ENCODE assay signal across 8 cellular contexts in the genomic region with DNA sequence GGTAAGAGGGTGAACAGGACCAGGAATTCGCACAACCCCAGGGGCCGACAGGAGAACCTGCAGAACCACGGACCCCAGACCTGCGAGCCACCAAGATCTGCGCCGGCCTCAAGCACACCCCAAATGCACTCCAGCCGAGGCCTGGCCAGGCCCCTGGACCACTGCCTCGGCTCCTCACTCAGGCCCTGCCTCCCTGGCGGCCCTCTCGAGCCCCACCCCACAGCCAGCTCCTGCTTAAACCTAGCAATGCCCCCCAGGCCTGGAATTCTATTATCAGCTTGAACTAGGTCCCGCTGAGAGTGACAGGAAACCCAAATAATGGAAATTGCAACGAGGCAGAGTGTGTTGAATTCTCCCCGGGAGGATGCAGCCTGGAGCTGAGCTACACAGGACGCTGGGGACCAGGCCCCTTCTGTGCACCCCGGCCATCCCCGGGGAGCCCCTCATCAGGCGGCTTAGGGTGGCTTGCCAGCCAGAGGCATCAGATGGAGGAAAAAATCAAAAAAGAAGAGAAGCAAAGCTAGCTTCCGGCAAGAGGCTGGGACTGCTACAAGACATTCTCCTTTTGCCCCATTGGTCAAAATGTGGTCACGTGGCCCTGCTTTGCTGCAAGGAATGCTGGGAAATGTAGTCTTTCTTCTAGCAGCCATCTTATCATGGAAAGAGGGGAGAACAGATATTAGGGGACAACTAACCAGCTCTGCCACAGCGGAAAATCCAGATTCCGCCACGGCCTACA. TPM values are rescaled to one million over a fixed set of nuclear protein-coding genes. Genes with fewer than 3 reads are reported as not detected.
A peak's percentile ranks its signal among the peaks of the same experiment; 100 is the strongest.
DNase-seq lines count a peak whose midpoint lies in the region; ATAC-seq and TF ChIP-seq lines count a peak whose summit lies in the region.

No MANE protein-coding gene starts in this region.

- H3K4me3 Mint-ChIP-seq in activated CD4-positive, alpha-beta memory T cell treated with anti-CD3 and anti-CD28 coated beads, Interleukin-2, amount 10 ng/mL, durations not matched to agents 7 days and 5 days: peak overlapping the region; percentile 32

- no peak for TF ChIP-seq CTCF in lung (IDR thresholded peaks at IDR 0.05; ENCODE audit: control extremely low read depth, extremely low read depth)

- CTCF ChIA-PET in activated CD4-positive, alpha-beta memory T cell treated with anti-CD3 and anti-CD28 coated beads, Interleukin-2, amount 10 ng/mL, durations not matched to agents 7 days and 5 days (lab: Charles Lee): interaction anchor here (0.7 to 2.3 kb wide), 2 partner anchors 13 to 17 kb away, joined by 3 to 15 read pairs; no protein-coding TSS in a partner anchor

- no peak overlapping the region for H3K4me3 ChIP-seq in lung

- 52 to 53% methylated on average over 22 of the region's 22 CpGs for WGBS in lung, 2 donors

- no peaks in the 10 kb centered on the region for H3K36me3 ChIP-seq in lung (ENCODE audit: control insufficient read depth in 2 of 2, insufficient read depth in 2 of 2, low read length in 2 of 2)

- H3K9me3 Mint-ChIP-seq in activated CD4-positive, alpha-beta memory T cell treated with anti-CD3 and anti-CD28 coated beads, Interleukin-2, amount 10 ng/mL, durations not matched to agents 7 days and 5 days: no peaks in the 10 kb centered on the region

- H3K36me3 Mint-ChIP-seq in activated CD4-positive, alpha-beta memory T cell treated with anti-CD3 and anti-CD28 coated beads, Interleukin-2, amount 10 ng/mL, durations not matched to agents 7 days and 5 days (ENCODE audit: low read depth): no peaks in the 10 kb centered on the region

- peak overlapping the region; percentile 68 for H3K27ac Mint-ChIP-seq in activated CD4-positive, alpha-beta memory T cell treated with anti-CD3 and anti-CD28 coated beads, Interleukin-2, amount 10 ng/mL, durations not matched to agents 7 days and 5 days

- H3K9me3 ChIP-seq in lung (ENCODE audit: control insufficient read depth in 2 of 2, insufficient read depth in 1 of 2, low read length in 1 of 2): no peaks in the 10 kb centered on the region

- no peaks in the 10 kb centered on the region for H3K27me3 ChIP-seq in lung (ENCODE audit: control insufficient read depth, insufficient read depth)

- H3K4me1 Mint-ChIP-seq in activated CD4-positive, alpha-beta memory T cell treated with anti-CD3 and anti-CD28 coated beads, Interleukin-2, amount 10 ng/mL, durations not matched to agents 7 days and 5 days: peaks cover 23% of the 10 kb centered on the region

- peak; percentile 95 for DNase-seq in COLO829 (ENCODE audit: low spot score)
- peak; percentile 87 to 90 for DNase-seq in NCI-H526 (lab: John Stamatoyannopoulos, UW)
- DNase-seq in activated CD4-positive, alpha-beta memory T cell treated with anti-CD3 and anti-CD28 coated beads, Interleukin-2, amount 10 ng/mL, durations not matched to agents 7 days and 5 days: peak; percentile 91
- peak; percentile 94 for DNase-seq in ecto neural progenitor cell (ENCODE audit: low spot score)
- DNase-seq in lung (ENCODE audit: low spot score): peak; percentile 94
- DNase-seq in stimulated activated CD4-positive, alpha-beta T cell treated with anti-CD3 and anti-CD28 coated beads, TNF-alpha, amount 100 ng/mL, for 24 hours (ENCODE audit: low read depth in 3 of 3): peak; percentile 62 to 81 (median 68)

- H3K27me3 Mint-ChIP-seq in activated CD4-positive, alpha-beta memory T cell treated with anti-CD3 and anti-CD28 coated beads, Interleukin-2, amount 10 ng/mL, durations not matched to agents 7 days and 5 days: no peaks in the 10 kb centered on the region

- POLR2A ChIA-PET in activated CD4-positive, alpha-beta memory T cell treated with anti-CD3 and anti-CD28 coated beads, Interleukin-2, amount 10 ng/mL, durations not matched to agents 7 days and 5 days (lab: Charles Lee): interaction anchor here (1.1 to 1.2 kb wide), 4 partner anchors 11 to 111 kb away, joined by 3 to 4 read pairs (median 3); a partner anchor contains a TSS

- peaks cover 0 to 4% of the 10 kb centered on the region in 2 donors for H3K4me1 ChIP-seq in lung (ENCODE audit: control insufficient read depth in 2 of 2, insufficient read depth in 2 of 2, low read length in 2 of 2)

- H3K27ac ChIP-seq in lung (ENCODE audit: low read depth in 1 of 2, low read length in 1 of 2): no peak overlapping the region

- peak; percentile 57 for ATAC-seq in HG03135 (IDR thresholded peaks at IDR 0.05; ENCODE audit: unreplicated experiment)
- peak; percentile 49 for ATAC-seq in lung (ENCODE audit: insufficient read depth, low FRiP score)
- ATAC-seq in HG03439 (IDR thresholded peaks at IDR 0.05; ENCODE audit: unreplicated experiment): no peak

RNA-seq across cellular contexts. Expression of a gene that starts 2.4 kb away (rescaled TPM):
- total RNA-seq in activated CD4-positive, alpha-beta memory T cell treated with anti-CD3 and anti-CD28 coated beads, Interleukin-2, amount 10 ng/mL, durations not matched to agents 7 days and 5 days: under 1 TPM in 1 of 2 experiments, not detected in 1; 0.10 TPM
- total RNA-seq in lung: under 1 TPM in 1 of 2 donors, not detected in 1; 0.31 TPM
- polyA plus RNA-seq in lung: not detected

RNA-seq across cellular contexts. Expression of a gene that starts 49.6 kb away (rescaled TPM):
- 1 to 10 TPM; 1.7 to 2.0 TPM for total RNA-seq in activated CD4-positive, alpha-beta memory T cell treated with anti-CD3 and anti-CD28 coated beads, Interleukin-2, amount 10 ng/mL, durations not matched to agents 7 days and 5 days
- total RNA-seq in lung: 10 to 100 TPM in 1 of 2 donors, 1 to 10 TPM in 1; 3.8 to 13.5 TPM
- polyA plus RNA-seq in lung: 1 to 10 TPM; 1.4 to 2.2 TPM
